ENCODE assay signal across 25 cellular contexts in genomic region chr1:66058558-66058957, GRCh38.
"Had no signal": no experiment of that assay in that cellular context is flagged by ENCODE, and none has a peak within 500 bp of the region (broad histone marks: within the 10 kb centered on the region; RNA-seq: fewer than 3 reads in every experiment).

No MANE protein-coding gene starts in this region.

- H3K36me3 ChIP-seq: stomach, suprapubic skin, thoracic aorta, thyroid gland, tibial artery, tibial nerve, transverse colon, upper lobe of left lung, uterus, vagina had no signal

- H3K4me3 ChIP-seq: stomach, suprapubic skin, testis, thoracic aorta, thyroid gland, tibial artery, tibial nerve, transverse colon, upper lobe of left lung, uterus, vagina had no signal

- H3K27me3 ChIP-seq: stomach, suprapubic skin, testis, thyroid gland, tibial artery, tibial nerve, transverse colon, upper lobe of left lung, uterus, vagina had no signal

- H3K4me1 ChIP-seq: suprapubic skin, testis, thyroid gland, tibial artery, tibial nerve, transverse colon, upper lobe of left lung, uterus, vagina had no signal

- H3K9me3 ChIP-seq: suprapubic skin, testis, thoracic aorta, thyroid gland, tibial artery, tibial nerve, transverse colon, upper lobe of left lung, uterus, vagina had no signal

- ATAC-seq: stimulated activated effector memory CD8-positive, alpha-beta T cell treated with anti-CD3 and anti-CD28 coated beads, Interleukin-12 subunit alpha, Interleukin-12 subunit beta, amount 100 ng/mL, for 72 hours; stimulated activated memory B cell treated with anti-CD40 and anti-IgM and Interleukin-4, amounts not matched to agents 10 μg/mL and 1 μg/mL and 100 μg/mL, for 72 hours; stimulated activated naive B cell treated with anti-CD40 and anti-IgM and Interleukin-4, amounts not matched to agents 10 μg/mL and 1 μg/mL and 100 μg/mL, for 72 hours; stimulated activated naive CD8-positive, alpha-beta T cell treated with anti-CD3 and anti-CD28 coated beads, Interleukin-15, amount 100 ng/mL, for 72 hours; stimulated activated naive CD8-positive, alpha-beta T cell treated with anti-CD3 and anti-CD28 coated beads, Interleukin-15, Interleukin-2, amounts not matched to agents 100 U/mL and 50 U/mL, for 24 hours had no signal

- DNase-seq: stimulated activated CD4-positive, alpha-beta T cell treated with anti-CD3 and anti-CD28 coated beads, Interleukin-2, amount 100 ng/mL, for 48 hours; stimulated activated CD4-positive, alpha-beta T cell treated with anti-CD3 and anti-CD28 coated beads, Interleukin-4, amount 100 ng/mL, for 1 hour; stimulated activated CD4-positive, alpha-beta T cell treated with anti-CD3 and anti-CD28 coated beads, Interleukin-4, amount 100 ng/mL, for 24 hours; stimulated activated CD4-positive, alpha-beta T cell treated with anti-CD3 and anti-CD28 coated beads, Interleukin-4, amount 100 ng/mL, for 4 hours; stimulated activated CD8-positive, alpha-beta memory T cell treated with anti-CD3 and anti-CD28 coated beads, Interleukin-4, amount 100 ng/mL, for 48 hours; stimulated activated naive B cell treated with anti-CD40 and anti-IgM and Interleukin-4, amounts not matched to agents 10 μg/mL and 1 μg/mL and 100 μg/mL, for 72 hours; stimulated activated naive CD4-positive, alpha-beta T cell; stimulated activated naive CD4-positive, alpha-beta T cell treated with Interleukin-2 at 50 U/mL for 16 hours; stimulated activated naive CD8-positive, alpha-beta T cell treated with anti-CD3 and anti-CD28 coated beads, Interleukin-15, amount 100 ng/mL, for 72 hours; stimulated activated naive CD8-positive, alpha-beta T cell treated with anti-CD3 and anti-CD28 coated beads, Interleukin-15, Interleukin-2, amounts not matched to agents 100 U/mL and 50 U/mL, for 24 hours; stomach; substantia nigra; testis; thyroid gland; tibial artery; transverse colon; trophoblast cell; uterus had no signal

- H3K27ac ChIP-seq: stomach, suprapubic skin, testis, thoracic aorta, thyroid gland, tibial artery, tibial nerve, transverse colon, upper lobe of left lung, uterus, vagina had no signal
